In genomic region chr5:115165790-115166189, GRCh38 we compare ENCODE assay signal across 27 cellular contexts. TPM values are rescaled to one million over a fixed set of nuclear protein-coding genes. Genes with fewer than 3 reads are reported as not detected.
DNase-seq lines count a peak whose midpoint lies in the region; ATAC-seq, FAIRE-seq and TF ChIP-seq lines count a peak whose summit lies in the region.
"Had no signal": no experiment of that assay in that cellular context is flagged by ENCODE, and none has a peak within 500 bp of the region (broad histone marks: within the 10 kb centered on the region; RNA-seq: fewer than 3 reads in every experiment).

No MANE protein-coding gene starts in this region.

- no peak overlapping the region for H3K4ac ChIP-seq in neuronal stem cell (ENCODE audit: low read length)

- intact Hi-C loops in HepG2 (cut with micrococcal nuclease; ENCODE audit: unreplicated experiment) (no loop called here), right lobe of liver (cut with DNase I) (no loop called here)

- no peak overlapping the region for H3K18ac ChIP-seq in neuronal stem cell (ENCODE audit: low read length)

- TF ChIP-seq EP300 in HepG2 (IDR thresholded peaks at IDR 0.05; ENCODE audit: low read depth in 2 of 2, low read length in 2 of 2) (no peak), HepG2 (CRISPR knock-in tag; IDR thresholded peaks at IDR 0.05; ENCODE audit: borderline replicate concordance) (no peak)

- peak overlapping the region; percentile 70 for H2AK5ac ChIP-seq in neuronal stem cell (ENCODE audit: low read depth, low read length)

- H3K36me3 ChIP-seq in HepG2 (replicated peaks in 1 of 2; ENCODE audit: control insufficient read depth in 1 of 2, insufficient read depth in 2 of 2, low read length in 2 of 2), result no peaks in the 10 kb centered on the region
- no peaks in the 10 kb centered on the region for H3K36me3 ChIP-seq in right lobe of liver
- peaks cover 0 to 8% of the 10 kb centered on the region in 2 donors for H3K36me3 ChIP-seq in neuronal stem cell (replicated peaks in 1 of 2; ENCODE audit: control insufficient read depth in 2 of 2, insufficient read depth in 2 of 2, low read length in 2 of 2)
- H3K36me3 ChIP-seq in small intestine (ENCODE audit: control insufficient read depth in 2 of 2, insufficient read depth in 2 of 2, low read length in 2 of 2), result peaks cover 0 to 2% of the 10 kb centered on the region in 2 donors
- H3K36me3 ChIP-seq: BE2C, BLaER1 had no signal

- no peak for TF ChIP-seq RAD21 in HepG2 (CRISPR knock-in tag; IDR thresholded peaks at IDR 0.05)

- peaks cover 73% of the 10 kb centered on the region for H3K27me3 Mint-ChIP-seq in T-helper 17 cell
- H3K27me3 Mint-ChIP-seq in stimulated activated memory B cell treated with anti-CD40 and anti-IgM and Interleukin-4, amounts not matched to agents 10 μg/mL and 1 μg/mL and 100 μg/mL, for 72 hours, result peaks cover 19% of the 10 kb centered on the region

- in situ Hi-C loops in HepG2 (cut with HindIII; ENCODE audit: extremely low pct_ligation_motif_present, low pct_unique_long_range_greater_than_20kb), result no loop called here

- H3K4me3 ChIP-seq in HepG2 (replicated peaks in 1 of 3; ENCODE audit: insufficient read depth in 1 of 3, low read depth in 2 of 3, low read length in 3 of 3), result no peak overlapping the region
- no peak overlapping the region for H3K4me3 ChIP-seq in right lobe of liver
- no peak overlapping the region for H3K4me3 ChIP-seq in neuronal stem cell (ENCODE audit: low read length in 2 of 2)
- H3K4me3 ChIP-seq in small intestine (ENCODE audit: low read depth in 1 of 2, low read length in 2 of 2), result no peak overlapping the region
- H3K4me3 ChIP-seq: BLaER1, GM12878 had no signal

- no peak overlapping the region for H2BK12ac ChIP-seq in neuronal stem cell (ENCODE audit: low read length)

- H2AFZ ChIP-seq in HepG2 (ENCODE audit: low read length) (no peak overlapping the region), neuronal stem cell (ENCODE audit: low read length) (no peak overlapping the region)

- no peak overlapping the region for H2BK5ac ChIP-seq in neuronal stem cell (ENCODE audit: low read length)

- H2BK15ac ChIP-seq in neuronal stem cell (ENCODE audit: low read length), result no peak overlapping the region

- H3K9me3 Mint-ChIP-seq in stimulated activated memory B cell treated with anti-CD40 and anti-IgM and Interleukin-4, amounts not matched to agents 10 μg/mL and 1 μg/mL and 100 μg/mL, for 72 hours, result peaks cover 14% of the 10 kb centered on the region

- H3K23ac ChIP-seq in neuronal stem cell (ENCODE audit: low read depth, low read length, poor library complexity), result no peak overlapping the region

- no peak overlapping the region for H3K9ac ChIP-seq in HepG2 (ENCODE audit: insufficient read depth, low read depth, low read length)
- H3K9ac ChIP-seq in neuronal stem cell (ENCODE audit: low read depth, low read length, poor library complexity), result no peak overlapping the region
- H3K9ac ChIP-seq: BLaER1 had no signal

- 0% methylated on average over 1 of the region's 5 CpGs for WGBS in HepG2 (ENCODE audit: low lambda C conversion rate)
- no CpG with 5 or more reads among the region's 5 CpGs for WGBS in right lobe of liver (ENCODE audit: insufficient coverage, low coverage, low lambda C conversion rate, missing lambda C conversion rate)
- no CpG with 5 or more reads among the region's 5 CpGs for WGBS in neuronal stem cell (ENCODE audit: extremely low coverage in 2 of 2, insufficient read length in 2 of 2, insufficient replicate concordance in 1 of 2), 2 donors
- WGBS in small intestine, 3 donors, result 64 to 76% (median 68%) methylated on average over 5 of the region's 5 CpGs

- H4K8ac ChIP-seq in neuronal stem cell (ENCODE audit: low read depth, low read length), result no peak overlapping the region

- no peak overlapping the region for H4K91ac ChIP-seq in neuronal stem cell (ENCODE audit: low read depth, low read length, poor library complexity)

- TF ChIP-seq POLR2A in HepG2 (IDR thresholded peaks at IDR 0.05; ENCODE audit: insufficient read depth in 1 of 2, low read depth in 2 of 2, low read length in 2 of 2) (no peak), right lobe of liver (IDR thresholded peaks at IDR 0.05) (no peak)

- H3K27ac Mint-ChIP-seq in T-helper 17 cell, result no peak overlapping the region
- no peak overlapping the region for H3K27ac Mint-ChIP-seq in stimulated activated memory B cell treated with anti-CD40 and anti-IgM and Interleukin-4, amounts not matched to agents 10 μg/mL and 1 μg/mL and 100 μg/mL, for 72 hours
- H3K27ac Mint-ChIP-seq: CD14-positive monocyte; CD4-positive, alpha-beta memory T cell; CD4-positive, CD25-positive, alpha-beta regulatory T cell; CD8-positive, alpha-beta memory T cell had no signal

- no peaks in the 10 kb centered on the region for H3K79me2 ChIP-seq in HepG2 (ENCODE audit: insufficient read depth, low read length)

- ATAC-seq in HepG2 (no peak), right lobe of liver (no peak), T-helper 17 cell (no peak)
- no peak for ATAC-seq in stimulated activated memory B cell treated with anti-CD40 and anti-IgM and Interleukin-4, amounts not matched to agents 10 μg/mL and 1 μg/mL and 100 μg/mL, for 72 hours
- ATAC-seq: GM12878 had no signal

- TF ChIP-seq CTCF in HepG2 (CRISPR knock-in tag; IDR thresholded peaks at IDR 0.05) (no peak), right lobe of liver (IDR thresholded peaks at IDR 0.05) (no peak)

- no peak overlapping the region for H3K14ac ChIP-seq in neuronal stem cell (ENCODE audit: low read length)

- H3K4me1 ChIP-seq in HepG2 (ENCODE audit: insufficient read depth, low read length) (peaks cover 14% of the 10 kb centered on the region), right lobe of liver (peaks cover 0 to 10% (median 2%) of the 10 kb centered on the region in 4 donors), neuronal stem cell (ENCODE audit: control insufficient read depth in 2 of 2, insufficient read depth in 1 of 2, low read depth in 1 of 2, low read length in 2 of 2) (peaks cover 0 to 2% of the 10 kb centered on the region in 2 donors), small intestine (ENCODE audit: control insufficient read depth in 2 of 2, insufficient read depth in 1 of 2, low read depth in 1 of 2, low read length in 1 of 2) (peaks cover 0 to 8% of the 10 kb centered on the region in 2 donors)
- H3K4me1 ChIP-seq: BE2C had no signal

- no peak overlapping the region for H3K4me3 Mint-ChIP-seq in T-helper 17 cell
- H3K4me3 Mint-ChIP-seq in stimulated activated memory B cell treated with anti-CD40 and anti-IgM and Interleukin-4, amounts not matched to agents 10 μg/mL and 1 μg/mL and 100 μg/mL, for 72 hours, result no peak overlapping the region
- H3K4me3 Mint-ChIP-seq: CD14-positive monocyte; CD4-positive, CD25-positive, alpha-beta regulatory T cell; CD8-positive, alpha-beta memory T cell had no signal

- H3K9me3 ChIP-seq in HepG2 (ENCODE audit: low read length), result peaks cover 20% of the 10 kb centered on the region; the same call in 1 of the 2 replicates
- no peaks in the 10 kb centered on the region for H3K9me3 ChIP-seq in right lobe of liver
- peaks cover 19 to 26% of the 10 kb centered on the region in 2 donors for H3K9me3 ChIP-seq in neuronal stem cell (replicated peaks in 1 of 2; ENCODE audit: control insufficient read depth in 2 of 2, insufficient read depth in 1 of 2, low read depth in 1 of 2, low read length in 2 of 2)
- no peaks in the 10 kb centered on the region for H3K9me3 ChIP-seq in small intestine (ENCODE audit: control insufficient read depth, low read depth)
- H3K9me3 ChIP-seq in T-helper 17 cell (ENCODE audit: control insufficient read depth, low read length, poor library complexity, severe bottlenecking), result no peaks in the 10 kb centered on the region
- H3K9me3 ChIP-seq: BE2C had no signal

- H3K79me1 ChIP-seq in neuronal stem cell (ENCODE audit: low read depth, low read length), result peaks cover 15% of the 10 kb centered on the region

- BruUV-seq in HepG2 (replicated peaks; lab: Mats Ljungman, UMichigan), result no TSS peak

- no peaks in the 10 kb centered on the region for H4K20me1 ChIP-seq in HepG2 (ENCODE audit: insufficient read depth, low read length)

- DNase-seq in HepG2 (ENCODE audit: low spot score) (no peak), right lobe of liver (no peak), neuronal stem cell (ENCODE audit: low spot score) (no peak), small intestine (peak; percentile 63), T-helper 17 cell (no peak)
- DNase-seq: 8988T; ACHN; BE2C; C1 segment of cervical spinal cord; CD4-positive, alpha-beta memory T cell; CD4-positive, CD25-positive, alpha-beta regulatory T cell; CD8-positive, alpha-beta memory T cell; COR-L47; DMS 273 treated with DMSO at 0.1 percent for 48 hours; DMS153; DMS79; DND-41; EL; GDM1 had no signal

- POLR2A ChIA-PET in HepG2 (lab: Yijun Ruan, JAX), result no interaction called here

- peaks cover 0 to 6% of the 10 kb centered on the region in 2 experiments; a peak in 2 of 5 replicates for H3K27me3 ChIP-seq in HepG2 (ENCODE audit: control insufficient read depth in 1 of 2, insufficient read depth in 2 of 2, low read length in 2 of 2)
- no peaks in the 10 kb centered on the region for H3K27me3 ChIP-seq in right lobe of liver
- peaks cover 0 to 16% (median 1%) of the 10 kb centered on the region in 3 experiments for H3K27me3 ChIP-seq in neuronal stem cell (ENCODE audit: control insufficient read depth in 3 of 3, insufficient read depth in 3 of 3, low read depth in 1 of 3, low read length in 3 of 3)
- H3K27me3 ChIP-seq in small intestine (ENCODE audit: control insufficient read depth in 2 of 2, insufficient read depth in 2 of 2, low read length in 2 of 2), result peaks cover 0 to 7% of the 10 kb centered on the region in 2 donors

- CTCF ChIA-PET in HepG2 (lab: Yijun Ruan, JAX; ENCODE audit: low intra/inter-chr PET ratio, low total read pairs), result no interaction called here

- H3K27ac ChIP-seq in HepG2 (ENCODE audit: extremely low read length, insufficient read depth, low read length), result no peak overlapping the region
- no peak overlapping the region for H3K27ac ChIP-seq in right lobe of liver
- H3K27ac ChIP-seq in neuronal stem cell (replicated peaks; ENCODE audit: low read length), result no peak overlapping the region
- H3K27ac ChIP-seq in small intestine (ENCODE audit: low read depth in 1 of 2, low read length in 1 of 2), result peak overlapping the region in 1 of 2 donors; percentile 66
- H3K27ac ChIP-seq: BLaER1 had no signal

- H3K36me3 Mint-ChIP-seq in T-helper 17 cell (ENCODE audit: low read depth), result peaks cover 7% of the 10 kb centered on the region
- peaks cover 11% of the 10 kb centered on the region for H3K36me3 Mint-ChIP-seq in stimulated activated memory B cell treated with anti-CD40 and anti-IgM and Interleukin-4, amounts not matched to agents 10 μg/mL and 1 μg/mL and 100 μg/mL, for 72 hours
- H3K36me3 Mint-ChIP-seq: CD4-positive, alpha-beta memory T cell; CD4-positive, CD25-positive, alpha-beta regulatory T cell had no signal

- no peak overlapping the region for H3K4me2 ChIP-seq in HepG2 (ENCODE audit: low read depth, low read length)
- H3K4me2 ChIP-seq in neuronal stem cell (ENCODE audit: insufficient read depth, low read length, poor library complexity, severe bottlenecking), result no peak overlapping the region
- H3K4me2 ChIP-seq: BLaER1 had no signal

- no peaks in the 10 kb centered on the region for H3K4me1 Mint-ChIP-seq in T-helper 17 cell
- H3K4me1 Mint-ChIP-seq in stimulated activated memory B cell treated with anti-CD40 and anti-IgM and Interleukin-4, amounts not matched to agents 10 μg/mL and 1 μg/mL and 100 μg/mL, for 72 hours, result peaks cover 9% of the 10 kb centered on the region

- H2BK120ac ChIP-seq in neuronal stem cell (ENCODE audit: low read depth, low read length), result no peak overlapping the region

- no peak for FAIRE-seq in HepG2 (lab: Jason Lieb, UNC)
- FAIRE-seq in small intestine (lab: Jason Lieb, UNC), result no peak
- FAIRE-seq: A204.1, GM12878, GM12892, GM18507 had no signal

RNA-seq across cellular contexts. Expression of gene TRIM36, which starts 3.9 kb away (rescaled TPM):
- total RNA-seq in HepG2 (2016; rRNA removed; fragmentation: Illumina TruSeq; extraction: Trizol), result 2.0 and 2.4 TPM in 2 replicates
- total RNA-seq in HepG2 (2016; cell fraction: cytosol; rRNA removed; fragmentation: Illumina TruSeq; extraction: Trizol; ENCODE audit: low read depth), result 0.91 and 1.3 TPM in 2 replicates
- 1.8 and 2.7 TPM in 2 replicates for total RNA-seq in HepG2 (2016; cell fraction: insoluble cytoplasmic fraction; rRNA removed; fragmentation: Illumina TruSeq; extraction: Trizol)
- 1.2 TPM in 2 replicates for total RNA-seq in HepG2 (2016; cell fraction: membrane; rRNA removed; fragmentation: Illumina TruSeq; extraction: Trizol)
- total RNA-seq in HepG2 (2016; cell fraction: nucleus; rRNA removed; fragmentation: Illumina TruSeq; extraction: Trizol), result 2.1 and 2.2 TPM in 2 replicates
- 1.4 and 1.7 TPM in 2 replicates for polyA plus RNA-seq in HepG2 (2011; rRNA removed)
- polyA plus RNA-seq in HepG2 (2011; cell fraction: cytosol; rRNA removed), result 0.71 and 0.90 TPM in 2 replicates
- polyA plus RNA-seq in HepG2 (2011; cell fraction: nucleus; rRNA removed), result 0.99 and 1.5 TPM in 2 replicates
- 0.85 and 1.2 TPM in 2 replicates for polyA plus RNA-seq in HepG2 (2012)
- 0.12 and 0.17 TPM in 2 replicates for polyA plus RNA-seq in HepG2 (2016; cell fraction: cytosol; fragmentation: Illumina TruSeq; extraction: Trizol; ENCODE audit: low read depth)
- polyA plus RNA-seq in HepG2 (2016; cell fraction: insoluble cytoplasmic fraction; fragmentation: Illumina TruSeq; extraction: Trizol; ENCODE audit: low read depth), result 1.4 and 1.8 TPM in 2 replicates
- 0.13 and 0.27 TPM in 2 replicates for polyA plus RNA-seq in HepG2 (2016; cell fraction: membrane; fragmentation: Illumina TruSeq; extraction: Trizol; ENCODE audit: low read depth)
- 1.7 and 2.9 TPM in 2 replicates for polyA plus RNA-seq in HepG2 (2016; cell fraction: nucleus; fragmentation: Illumina TruSeq; extraction: Trizol; ENCODE audit: insufficient read depth, low read depth)
- polyA minus RNA-seq in HepG2 (2011; rRNA and poly(A)+ RNA removed; ENCODE audit: low replicate concordance), result 3.2 and 16.5 TPM in 2 replicates
- 0.79 and 3.6 TPM in 2 replicates for polyA minus RNA-seq in HepG2 (2011; cell fraction: cytosol; rRNA and poly(A)+ RNA removed)
- 1.6 and 3.2 TPM in 2 replicates for polyA minus RNA-seq in HepG2 (2011; cell fraction: nucleus; rRNA and poly(A)+ RNA removed)
- total RNA-seq in right lobe of liver, result 1 to 10 TPM in 2 of 6 experiments, under 1 TPM in 4; 0.39 to 3.6 (median 0.67) TPM
- polyA plus RNA-seq in neuronal stem cell (2013, experiment 1 of 2), result 17.9 TPM
- 18.4 TPM for polyA plus RNA-seq in neuronal stem cell (2013, experiment 2 of 2)
- 10 to 100 TPM in 2 of 3 donors, 1 to 10 TPM in 1; 7.4 to 22.1 (median 13.5) TPM for polyA plus RNA-seq in small intestine
- total RNA-seq in T-helper 17 cell, result under 1 TPM in 1 of 2 donors, not detected in 1; 0.40 TPM
- total RNA-seq: CD4-positive, alpha-beta memory T cell; CD4-positive, CD25-positive, alpha-beta regulatory T cell; G401 had no signal
- polyA plus RNA-seq: CD4-positive, alpha-beta memory T cell; CD4-positive, CD25-positive, alpha-beta regulatory T cell; CD8-positive, alpha-beta memory T cell had no signal
